1 cellular context compared by ENCODE assay signal in the genomic region with DNA sequence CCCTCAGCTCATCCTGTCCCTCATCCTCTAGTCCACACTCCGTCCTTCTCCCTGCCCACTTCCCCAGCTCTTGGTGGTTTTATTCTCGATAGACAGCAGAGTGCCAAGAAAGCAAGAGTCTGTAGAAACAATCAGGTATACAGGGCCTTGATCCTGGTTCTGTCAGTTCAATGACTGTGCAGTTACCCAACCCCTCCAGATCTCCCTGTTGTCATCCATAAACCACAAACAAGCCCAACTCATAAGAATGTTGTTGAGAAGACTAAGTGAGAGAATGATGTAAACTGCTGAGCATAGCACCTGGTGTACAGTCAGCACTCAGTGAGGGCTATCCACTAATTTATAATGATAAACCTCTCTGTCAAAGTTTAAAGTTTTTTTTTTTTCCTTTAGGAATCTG.
TF ChIP-seq lines count a peak whose summit lies in the region.

No MANE protein-coding gene starts in this region.

TF ChIP-seq in H1, 55 proteins besides CTCF, POLR2A, EP300 and RAD21:
- TF ChIP-seq HDAC2 (IDR thresholded peaks at IDR 0.05; ENCODE audit: borderline replicate concordance in 1 of 2, low read depth in 2 of 2, low read length in 2 of 2), result no peak
- no peak for TF ChIP-seq EZH2 (IDR thresholded peaks at IDR 0.05; ENCODE audit: low read depth, low read length, severe bottlenecking)
- no peak for TF ChIP-seq POLR2AphosphoS5 (IDR thresholded peaks at IDR 0.05; ENCODE audit: low read depth, low read length)
- TF ChIP-seq JUND (IDR thresholded peaks at IDR 0.05; ENCODE audit: low read length), result no peak
